ENCODE assay signal across 20 cellular contexts in the genomic region with DNA sequence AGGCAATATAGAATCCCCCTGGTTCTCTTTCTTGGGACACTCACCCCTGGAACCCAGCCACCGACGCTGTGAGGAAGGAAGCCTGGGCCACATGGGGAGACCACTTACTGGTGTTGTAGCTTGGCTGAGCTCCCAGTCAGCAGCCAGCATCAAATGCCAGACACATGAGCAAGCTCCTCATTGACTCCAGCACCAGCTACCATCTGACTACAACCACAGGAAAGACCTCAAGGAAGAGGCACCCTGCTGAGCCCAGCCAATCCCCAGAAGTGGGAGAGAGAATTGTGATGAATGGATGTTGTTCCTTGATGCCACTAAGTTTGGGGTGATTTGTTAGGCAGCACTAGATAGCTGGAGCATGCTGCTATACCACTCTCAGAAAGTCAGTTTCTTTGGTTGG. TPM values are rescaled to one million over a fixed set of nuclear protein-coding genes. Genes with fewer than 3 reads are reported as not detected.
"Had no signal": no experiment of that assay in that cellular context is flagged by ENCODE, and none has a peak within 500 bp of the region (broad histone marks: within the 10 kb centered on the region; RNA-seq: fewer than 3 reads in every experiment).

No MANE protein-coding gene starts in this region.

- DNase-seq: activated naive CD4-positive, alpha-beta T cell treated with anti-CD3 and anti-CD28 coated beads for 36 hours; activated naive CD8-positive, alpha-beta T cell treated with anti-CD3 and anti-CD28 coated beads, Interleukin-2, amount 50 U/mL, for 24 hours; central memory CD4-positive, alpha-beta T cell; effector CD4-positive, alpha-beta T cell; esophagus squamous epithelium; foreskin fibroblast; hippocampal formation; left ventricle myocardium superior; natural killer cell; stimulated activated CD4-positive, alpha-beta T cell treated with anti-CD3 and anti-CD28 coated beads, Interleukin-2, amount 100 ng/mL, for 48 hours; stimulated activated naive B cell treated with anti-CD40 and anti-IgM and Interleukin-4, amounts not matched to agents 10 μg/mL and 1 μg/mL and 100 μg/mL, for 72 hours; T-helper 9 cell; thyroid gland had no signal

- ATAC-seq: activated CD4-positive, CD25-positive, alpha-beta regulatory T cell treated with anti-CD3 and anti-CD28 coated beads, Interleukin-2, amount 50 U/mL, for 24 hours; activated naive CD8-positive, alpha-beta T cell treated with anti-CD3 and anti-CD28 coated beads, Interleukin-2, amount 50 U/mL, for 24 hours; activated T-helper 17 cell treated with anti-CD3 and anti-CD28 coated beads, Interleukin-2, amount 50 U/mL, for 72 hours; left ventricle myocardium superior; natural killer cell; stimulated activated naive B cell treated with anti-CD40 and anti-IgM and Interleukin-4, amounts not matched to agents 10 μg/mL and 1 μg/mL and 100 μg/mL, for 72 hours had no signal

RNA-seq across cellular contexts. Expression of gene NKX2-5, which starts 54.7 kb away (rescaled TPM):
- total RNA-seq: activated naive CD4-positive, alpha-beta T cell treated with anti-CD3 and anti-CD28 coated beads for 36 hours; activated T-helper 17 cell treated with anti-CD3 and anti-CD28 coated beads, Interleukin-2, amount 50 U/mL, for 72 hours; ascending aorta; endothelial cell of umbilical vein; esophagus squamous epithelium; kidney epithelial cell; mucosa of gallbladder; natural killer cell; thyroid gland; urinary bladder had no signal
- polyA plus RNA-seq: endothelial cell of umbilical vein, urinary bladder had no signal
